ENCODE assay signal across 3 cellular contexts in genomic region chr17:49036270-49036626, GRCh38.
TF ChIP-seq lines count a peak whose summit lies in the region.

No MANE protein-coding gene starts in this region.

TF ChIP-seq in A549, 52 proteins besides CTCF, POLR2A, EP300 and RAD21:
- TF ChIP-seq ESRRA (IDR thresholded peaks at IDR 0.05; ENCODE audit: borderline replicate concordance, low read length) (no peak), HOXB5 (CRISPR knock-in tag; IDR thresholded peaks at IDR 0.05) (no peak), MYC (IDR thresholded peaks at IDR 0.05; ENCODE audit: borderline replicate concordance, low read length) (0 out of 2 replicates have a peak, but pooled peaks have one; percentile 14), CHD2 (IDR thresholded peaks at IDR 0.05; ENCODE audit: low read length, partially characterized antibody) (no peak), EHF (CRISPR knock-in tag; IDR thresholded peaks at IDR 0.05) (no peak)
TF ChIP-seq in A549: peak in this region for 1.

TF ChIP-seq in GM23338, 12 proteins besides CTCF, POLR2A, EP300 and RAD21 (continued from another document and continues in another):
- TF ChIP-seq CREB1 (CRISPR knock-in tag; IDR thresholded peaks at IDR 0.05; ENCODE audit: low read depth) (no peak), ETS1 (IDR thresholded peaks at IDR 0.05) (no peak), NANOG (IDR thresholded peaks at IDR 0.05; ENCODE audit: borderline replicate concordance) (no peak), REST (IDR thresholded peaks at IDR 0.05; ENCODE audit: unreplicated experiment) (no peak), EZH2phosphoT487 (IDR thresholded peaks at IDR 0.05; ENCODE audit: unreplicated experiment) (no peak), JUNB (IDR thresholded peaks at IDR 0.05; ENCODE audit: unreplicated experiment) (no peak), ZNF114 (CRISPR knock-in tag; IDR thresholded peaks at IDR 0.05) (no peak), ZNF331 (CRISPR knock-in tag; IDR thresholded peaks at IDR 0.05; ENCODE audit: low read depth) (no peak), ZNF462 (CRISPR knock-in tag; IDR thresholded peaks at IDR 0.05) (no peak), POLR2AphosphoS5 (IDR thresholded peaks at IDR 0.05; ENCODE audit: low read depth) (no peak)

TF ChIP-seq in WTC11, 78 proteins besides CTCF, POLR2A, EP300 and RAD21:
- TF ChIP-seq USF1 (CRISPR knock-in tag; IDR thresholded peaks at IDR 0.05) (no peak), PRRX2 (CRISPR knock-in tag; IDR thresholded peaks at IDR 0.05) (no peak), AFF4 (CRISPR knock-in tag; IDR thresholded peaks at IDR 0.05; ENCODE audit: borderline replicate concordance) (no peak), ETV6 (CRISPR knock-in tag; IDR thresholded peaks at IDR 0.05) (no peak), HMGXB4 (CRISPR knock-in tag; IDR thresholded peaks at IDR 0.05) (no peak)
TF ChIP-seq in WTC11: peak in this region for 0.
